12 cellular contexts compared by ENCODE assay signal in genomic region chr1:168879906-168880734, GRCh38.
DNase-seq lines count a peak whose midpoint lies in the region; ATAC-seq and TF ChIP-seq lines count a peak whose summit lies in the region.
"Had no signal": no experiment of that assay in that cellular context is flagged by ENCODE, and none has a peak within 500 bp of the region (broad histone marks: within the 10 kb centered on the region; RNA-seq: fewer than 3 reads in every experiment).

No MANE protein-coding gene starts in this region.

- H3K36me3 ChIP-seq in aorta (ENCODE audit: control insufficient read depth in 1 of 2, insufficient read depth in 2 of 2, low read length in 1 of 2), result no peaks in the 10 kb centered on the region

- ATAC-seq in aorta (ENCODE audit: low FRiP score), result peak; percentile 74

- H3K27ac ChIP-seq in epithelial cell of prostate (no peak overlapping the region), aorta (ENCODE audit: low read depth in 1 of 2, low read length in 2 of 2) (no peak overlapping the region)

- H3K4me3 Mint-ChIP-seq in mesothelial cell of epicardium, result no peak overlapping the region
- H3K4me3 Mint-ChIP-seq: nephron progenitor cell had no signal

- H3K4me1 ChIP-seq in aorta (ENCODE audit: control insufficient read depth in 1 of 2, insufficient read depth in 2 of 2, low read length in 2 of 2), result no peaks in the 10 kb centered on the region

- no peak overlapping the region for H3K4me3 ChIP-seq in aorta (ENCODE audit: low read length in 2 of 2)

- peak overlapping the region; percentile 51 for H3K27ac Mint-ChIP-seq in mesothelial cell of epicardium
- H3K27ac Mint-ChIP-seq: activated T-helper 2 cell treated with anti-CD3 and anti-CD28 coated beads, Interferon-gamma antibody, Interleukin-2, Interleukin-4, amounts not matched to agents 10 μg/mL and 5 μg/mL and 100 μg/mL, durations not matched to agents 14 hours and 24 hours and 36 hours had no signal

- no peaks in the 10 kb centered on the region for H3K9me3 Mint-ChIP-seq in mesothelial cell of epicardium
- H3K9me3 Mint-ChIP-seq: activated T-helper 2 cell treated with anti-CD3 and anti-CD28 coated beads, Interferon-gamma antibody, Interleukin-2, Interleukin-4, amounts not matched to agents 10 μg/mL and 5 μg/mL and 100 μg/mL, durations not matched to agents 14 hours and 24 hours and 36 hours had no signal

- no peaks in the 10 kb centered on the region for H3K36me3 Mint-ChIP-seq in mesothelial cell of epicardium

- H3K27me3 ChIP-seq in aorta (ENCODE audit: control insufficient read depth in 1 of 2, insufficient read depth in 2 of 2, low read length in 1 of 2), result no peaks in the 10 kb centered on the region

- no peaks in the 10 kb centered on the region for H3K9me3 ChIP-seq in aorta (ENCODE audit: control insufficient read depth, low read length)

- H3K27me3 Mint-ChIP-seq in mesothelial cell of epicardium (ENCODE audit: low read depth), result no peaks in the 10 kb centered on the region

- intact Hi-C loops in aorta (cut with DNase I), result no loop called here

- H3K4me1 Mint-ChIP-seq in mesothelial cell of epicardium, result peaks cover 24% of the 10 kb centered on the region

- peak; percentile 6 for DNase-seq in SIG-M5 treated with dmso at 0.1 percent for 504 hours (lab: John Stamatoyannopoulos, UW; ENCODE audit: unreplicated experiment)
- no peak for DNase-seq in SIG-M5 (lab: John Stamatoyannopoulos, UW)
- DNase-seq in epithelial cell of prostate (ENCODE audit: low read depth, low spot score), result peak; percentile 90
- DNase-seq in mesothelial cell of epicardium (ENCODE audit: low spot score in 2 of 2, unreplicated experiment in 2 of 2), result no peak
- DNase-seq in aorta, result peak in 1 of 2 donors; percentile 49
- no peak for DNase-seq in stimulated activated naive CD4-positive, alpha-beta T cell treated with Interleukin-2 at 50 U/mL for 16 hours (lab: John Stamatoyannopoulos, UW)
- no peak for DNase-seq in germinal center (ENCODE audit: low spot score)
- DNase-seq in cerebellar nuclear complex (lab: John Stamatoyannopoulos, UW), result no peak
- DNase-seq: NCI-H1694 treated with DMSO at 0.1 percent for 48 hours, nephron progenitor cell, T-helper 9 cell had no signal

- TF ChIP-seq CTCF in mesothelial cell of epicardium (IDR thresholded peaks at IDR 0.05; ENCODE audit: unreplicated experiment), result no peak

- WGBS in aorta, 2 donors, result 20 to 21% methylated on average over 10 of the region's 10 CpGs

Comparison
In these comparisons a context has a peak if more than half of its experiments do, and no peak if none do; other contexts are left out.
1. DNase-seq: peak in SIG-M5 treated with dmso at 0.1 percent for 504 hours (single experiment) and epithelial cell of prostate (single experiment); none in SIG-M5 (single experiment), mesothelial cell of epicardium (0 of 2), stimulated activated naive CD4-positive, alpha-beta T cell treated with Interleukin-2 at 50 U/mL for 16 hours (single experiment), germinal center (single experiment) and cerebellar nuclear complex (0 of 2).